1 cellular context compared by ENCODE assay signal in genomic region chr9:76956376-76956775, GRCh38. TPM values are rescaled to one million over a fixed set of nuclear protein-coding genes. Genes with fewer than 3 reads are reported as not detected.
"Had no signal": no experiment of that assay in that cellular context is flagged by ENCODE, and none has a peak within 500 bp of the region (broad histone marks: within the 10 kb centered on the region; RNA-seq: fewer than 3 reads in every experiment).

No MANE protein-coding gene starts in this region.

RNA-seq across cellular contexts. Expression of gene PRUNE2, which starts 50.5 kb away (rescaled TPM):
- total RNA-seq: HT-29 had no signal
